24 cellular contexts compared by ENCODE assay signal in the genomic region with DNA sequence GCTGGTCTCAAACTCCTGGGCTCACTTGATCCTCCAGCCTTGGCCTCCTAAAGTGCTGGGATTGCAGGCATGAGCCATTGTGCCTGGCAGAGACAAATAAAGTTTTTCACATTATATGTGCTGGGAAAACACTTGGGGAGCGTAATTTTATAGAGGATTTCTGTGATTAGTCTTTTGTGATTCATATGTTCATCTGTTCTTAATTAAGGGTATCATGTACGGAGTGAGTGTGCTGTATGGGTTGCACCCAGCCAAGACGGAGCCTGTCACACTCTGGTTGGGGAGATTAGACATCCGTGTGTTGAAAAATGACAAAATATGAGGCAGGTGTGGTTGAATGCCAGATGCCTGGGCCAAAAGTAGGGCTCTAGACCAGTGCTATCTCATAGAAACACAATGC. TPM values are rescaled to one million over a fixed set of nuclear protein-coding genes. Genes with fewer than 3 reads are reported as not detected.
DNase-seq lines count a peak whose midpoint lies in the region; ATAC-seq, FAIRE-seq and TF ChIP-seq lines count a peak whose summit lies in the region.
"Had no signal": no experiment of that assay in that cellular context is flagged by ENCODE, and none has a peak within 500 bp of the region (broad histone marks: within the 10 kb centered on the region; RNA-seq: fewer than 3 reads in every experiment).

No MANE protein-coding gene starts in this region.

- H3K4me1 ChIP-seq in K562 (replicated peaks in 1 of 2; ENCODE audit: control insufficient read depth in 2 of 2, insufficient read depth in 2 of 2, low read length in 2 of 2), result no peaks in the 10 kb centered on the region
- peaks cover 20% of the 10 kb centered on the region for H3K4me1 ChIP-seq in body of pancreas
- H3K4me1 ChIP-seq: SJSA1 had no signal

- H2AFZ ChIP-seq in K562 (ENCODE audit: low read depth, low read length), result no peak overlapping the region

- H3K4me3 ChIP-seq in AG10803 (ENCODE audit: low read length) (no peak overlapping the region), K562 (no peak overlapping the region), body of pancreas (no peak overlapping the region)
- H3K4me3 ChIP-seq: A549, SJSA1 had no signal

- WGBS in K562 (ENCODE audit: insufficient coverage, low coverage, missing lambda C conversion rate), result 0% methylated on average over 4 of the region's 4 CpGs
- WGBS in body of pancreas, 2 donors, result 71 to 77% methylated on average over 4 of the region's 4 CpGs

- H3K27ac Mint-ChIP-seq in HFFc6, result no peak overlapping the region
- H3K27ac Mint-ChIP-seq: CD8-positive, alpha-beta T cell had no signal

- POLR2A ChIA-PET in K562 (lab: Yijun Ruan, JAX), result no interaction called here

- H3K9me1 ChIP-seq in K562 (ENCODE audit: control insufficient read depth, insufficient read depth, low read length), result no peaks in the 10 kb centered on the region

- CTCF ChIA-PET in K562 (lab: Yijun Ruan, JAX; ENCODE audit: low intra/inter-chr PET ratio), result no interaction called here

- in situ Hi-C loops in K562 (cut with MboI), result no loop called here

- H3K9me3 ChIP-seq in K562 (replicated peaks; ENCODE audit: control insufficient read depth, insufficient read depth, low read depth, low read length) (no peaks in the 10 kb centered on the region), body of pancreas (no peaks in the 10 kb centered on the region)
- H3K9me3 ChIP-seq: A549, SJSA1 had no signal

- no peaks in the 10 kb centered on the region for H4K20me1 ChIP-seq in K562 (replicated peaks; ENCODE audit: control insufficient read depth, insufficient read depth, low read length)

- no TSS peak for BruUV-seq in K562 (replicated peaks; lab: Mats Ljungman, UMichigan)

- intact Hi-C loops in K562 (cut with micrococcal nuclease) (no loop called here), body of pancreas (cut with DNase I) (no loop called here), posterior cingulate gyrus (cut with DNase I) (no loop called here)

- H3K4me2 ChIP-seq in K562 (ENCODE audit: insufficient read depth, low read length), result no peak overlapping the region
- H3K4me2 ChIP-seq: A549 had no signal

- H3K27ac ChIP-seq in K562 (ENCODE audit: extremely low read depth, low read depth, low read length) (no peak overlapping the region), body of pancreas (no peak overlapping the region)
- H3K27ac ChIP-seq: A549, SJSA1 had no signal

- H3K4me1 Mint-ChIP-seq in HFFc6 (ENCODE audit: low read depth), result peaks cover 17% of the 10 kb centered on the region

- H3K36me3 ChIP-seq in K562 (ENCODE audit: control insufficient read depth, insufficient read depth, low read length) (no peaks in the 10 kb centered on the region), body of pancreas (replicated peaks in 1 of 2; ENCODE audit: insufficient read depth in 1 of 2, low read depth in 2 of 2) (no peaks in the 10 kb centered on the region)
- H3K36me3 ChIP-seq: SJSA1 had no signal

- ATAC-seq in K562 (no peak), body of pancreas (no peak), GM21447 (IDR thresholded peaks at IDR 0.05; ENCODE audit: unreplicated experiment) (no peak)
- ATAC-seq: A549; CD8-positive, alpha-beta T cell; HepG2; Panc1 had no signal

- no peak for TF ChIP-seq POLR2A in K562 (conservative IDR thresholded peaks at IDR 0.05)
- no peak for TF ChIP-seq POLR2A in body of pancreas (IDR thresholded peaks at IDR 0.05)

- no peak overlapping the region for H3K4me3 Mint-ChIP-seq in HFFc6
- H3K4me3 Mint-ChIP-seq: CD8-positive, alpha-beta T cell had no signal

- peaks cover 0 to 4% of the 10 kb centered on the region in 2 experiments; a peak in 3 of 5 replicates for H3K27me3 ChIP-seq in K562 (ENCODE audit: control insufficient read depth in 2 of 2, insufficient read depth in 2 of 2, low read length in 2 of 2)
- no peaks in the 10 kb centered on the region for H3K27me3 ChIP-seq in body of pancreas
- H3K27me3 ChIP-seq: SJSA1 had no signal

- peaks cover 6% of the 10 kb centered on the region for H3K27me3 Mint-ChIP-seq in HFFc6 (ENCODE audit: insufficient read depth)

- no peak for TF ChIP-seq EP300 in K562 (IDR thresholded peaks at IDR 0.05; ENCODE audit: low read length)

- TF ChIP-seq CTCF in AG10803 (conservative IDR thresholded peaks at IDR 0.05; ENCODE audit: low read length) (no peak), HFFc6 (IDR thresholded peaks at IDR 0.05) (no peak), K562 (IDR thresholded peaks at IDR 0.05 in 2 of 3, conservative IDR thresholded peaks at IDR 0.05 in 1 of 3; ENCODE audit: insufficient read depth in 2 of 3, low read depth in 1 of 3, low read length in 3 of 3) (no peak), body of pancreas (IDR thresholded peaks at IDR 0.05) (no peak)

- H3K9me3 Mint-ChIP-seq in HFFc6, result no peaks in the 10 kb centered on the region
- H3K9me3 Mint-ChIP-seq: CD8-positive, alpha-beta T cell had no signal

- no peak for TF ChIP-seq RAD21 in K562 (CRISPR knock-in tag; conservative IDR thresholded peaks at IDR 0.05 in 1 of 2, IDR thresholded peaks at IDR 0.05 in 1 of 2)

- no peak for FAIRE-seq in K562 (lab: Jason Lieb, UNC)
- FAIRE-seq: A549, H54, HepG2 had no signal

- no peak overlapping the region for H3K9ac ChIP-seq in K562 (ENCODE audit: insufficient read depth in 1 of 2, low read depth in 2 of 2, low read length in 2 of 2)

- no peaks in the 10 kb centered on the region for H3K36me3 Mint-ChIP-seq in HFFc6 (ENCODE audit: low read depth)
- H3K36me3 Mint-ChIP-seq: CD8-positive, alpha-beta T cell had no signal

- no peaks in the 10 kb centered on the region for H3K79me2 ChIP-seq in K562 (ENCODE audit: control insufficient read depth, insufficient read depth, low read length)

- DNase-seq in AG10803 (ENCODE audit: low read depth) (peak; percentile 59), HFFc6 (peak; percentile 22), K562 (ENCODE audit: extremely low read depth in 1 of 4, low spot score in 3 of 4) (no peak), fibroblast of the conjunctiva (ENCODE audit: low read depth) (peak; percentile 10), body of pancreas (no peak), posterior cingulate gyrus (no peak)
- DNase-seq: AML-193; C1 segment of cervical spinal cord; CD8-positive, alpha-beta T cell; KG1; NCI-H1092; NCI-H1436 treated with DMSO at 0.1 percent for 48 hours; NCI-H2029; NCI-H226; NCI-H510A treated with DMSO at 0.1 percent for 48 hours; NCI-H774; NK-92 treated with Interleukin-12 subunit alpha and Interleukin-12 subunit beta, amount 100 ng/mL, for 24 hours; SW 1271 had no signal

RNA-seq across cellular contexts. Expression of a gene that starts 10.3 kb away (rescaled TPM):
- under 1 TPM in 1 of 6 experiments, not detected in 5; 0.07 TPM for total RNA-seq in HFFc6 (2021; fragmentation: NEBNext Ultra II Directional; extraction: Animal tissue kit (Norgen Biotek cat#: 25700))
- not detected in 2 replicates for total RNA-seq in K562 (2011; cell fraction: chromatin; rRNA removed; ENCODE audit: low replicate concordance)
- not detected in 2 replicates for total RNA-seq in K562 (2011; cell fraction: nucleolus; rRNA removed)
- total RNA-seq in K562 (2011; cell fraction: nucleoplasm; rRNA removed), result not detected in 2 replicates
- total RNA-seq in K562 (2014; rRNA removed) (0.09 and 0.12 TPM in 2 replicates), K562 (2014; rRNA removed; fragmentation: Illumina TruSeq; extraction: Trizol) (0.06 TPM in 1 of 2 replicates, not detected in the other), K562 (2015; rRNA removed; fragmentation: Illumina TruSeq; extraction: Trizol) (not detected in 2 replicates), K562 (2021) (0.07 and 0.11 TPM in 2 replicates), body of pancreas (1 to 10 TPM; 1.0 to 8.6 TPM)
- polyA plus RNA-seq in K562 (2011; rRNA removed) (0.07 TPM in 1 of 2 replicates, not detected in the other), K562 (2014; fragmentation: Illumina TruSeq; extraction: Trizol) (not detected in 2 replicates), K562 (2014; fragmentation: Nextera tagmentation; extraction: Ambion mirVana) (under 1 TPM in 1 of 2 experiments, not detected in 1; 0.07 TPM), K562 (2014; rRNA removed) (not detected in 2 replicates)
- polyA plus RNA-seq in K562 (2011; cell fraction: cytosol; rRNA removed), result 0.01 TPM in 1 of 2 replicates, not detected in the other
- 0.15 TPM in 1 of 2 replicates, not detected in the other for polyA plus RNA-seq in K562 (2011; cell fraction: nucleus; rRNA removed)
- polyA plus RNA-seq in K562 (2012), result 0.10 TPM in 1 of 2 replicates, not detected in the other
- polyA minus RNA-seq in K562 (2011; rRNA and poly(A)+ RNA removed), result 0.09 TPM in 1 of 2 replicates, not detected in the other
- not detected in 2 replicates for polyA minus RNA-seq in K562 (2011; cell fraction: cytosol; rRNA and poly(A)+ RNA removed)
- polyA minus RNA-seq in K562 (2011; cell fraction: nucleus; rRNA and poly(A)+ RNA removed), result 0.33 TPM in 1 of 2 replicates, not detected in the other
- polyA plus RNA-seq: HepG2 had no signal

Comparison
In these comparisons a context has a peak if more than half of its experiments do, and no peak if none do; other contexts are left out.
1. DNase-seq: peak in AG10803 (single experiment), HFFc6 (single experiment) and fibroblast of the conjunctiva (single experiment); none in K562 (0 of 4), body of pancreas (0 of 4) and posterior cingulate gyrus (0 of 10).